Comparison of ENCODE assay signal across 1 cellular context in the genomic region with DNA sequence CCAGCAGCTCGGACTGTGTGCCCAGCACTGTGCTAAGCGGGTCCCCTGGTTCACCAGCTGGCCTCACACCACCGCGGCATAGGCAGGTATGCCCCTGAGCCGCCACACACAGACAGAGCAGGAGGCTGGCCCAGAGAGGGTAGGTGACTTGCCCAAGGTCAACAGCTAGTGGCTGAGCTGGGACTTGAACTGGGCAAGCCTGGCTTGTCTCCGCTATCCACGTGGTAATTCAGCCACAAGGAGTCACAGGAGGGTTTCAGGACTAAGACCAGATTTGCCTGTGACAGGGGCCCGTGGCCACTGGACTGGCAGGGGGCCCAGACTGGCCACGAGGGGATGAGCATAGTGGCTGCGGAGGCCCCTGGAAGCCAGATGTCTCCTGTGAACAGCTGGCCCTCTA.
A peak's percentile ranks its signal among the peaks of the same experiment; 100 is the strongest.
TF ChIP-seq lines count a peak whose summit lies in the region.

No MANE protein-coding gene starts in this region.

TF ChIP-seq in K562, 482 proteins besides CTCF, POLR2A, EP300 and RAD21:
- TF ChIP-seq ADNP (tag; IDR thresholded peaks at IDR 0.05) (0 out of 2 replicates have a peak, but pooled peaks have one; percentile 40), POLR2G (IDR thresholded peaks at IDR 0.05; ENCODE audit: low read depth, low read length) (0 out of 2 replicates have a peak, but pooled peaks have one; percentile 21), SIN3A (IDR thresholded peaks at IDR 0.05; ENCODE audit: borderline replicate concordance in 2 of 2, control insufficient read depth in 1 of 2, low read depth in 2 of 2, low read length in 2 of 2) (no peak), HMGN3 (IDR thresholded peaks at IDR 0.05; ENCODE audit: borderline replicate concordance, extremely low read depth, insufficient read length, low read depth, low read length) (peak; percentile 31)
TF ChIP-seq in K562: peak in this region for 3.
